In the genomic region with DNA sequence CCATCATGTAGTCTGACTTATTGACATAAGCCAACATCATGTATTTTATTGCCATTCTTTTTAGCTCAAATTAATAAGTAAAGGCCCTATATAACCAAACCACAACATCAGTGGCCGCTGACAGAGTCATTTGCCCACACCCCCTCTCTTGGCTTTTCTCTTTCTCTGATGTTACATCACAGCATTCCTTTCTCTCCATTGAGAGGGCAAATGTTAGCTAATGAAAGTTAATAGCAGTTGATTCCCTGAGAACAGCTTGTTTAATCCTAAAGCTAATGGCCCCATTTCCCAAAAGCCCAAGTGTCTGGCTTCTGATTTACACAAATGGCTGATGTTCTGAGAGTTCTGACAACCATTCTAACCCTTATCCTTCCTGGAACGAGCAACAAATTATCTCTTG, we compare ENCODE assay signal across 19 cellular contexts.
DNase-seq lines count a peak whose midpoint lies in the region; ATAC-seq, FAIRE-seq and TF ChIP-seq lines count a peak whose summit lies in the region.
"Had no signal": no experiment of that assay in that cellular context is flagged by ENCODE, and none has a peak within 500 bp of the region (broad histone marks: within the 10 kb centered on the region; RNA-seq: fewer than 3 reads in every experiment).

No MANE protein-coding gene starts in this region.

- H3K27me3 ChIP-seq in IMR-90 (ENCODE audit: control insufficient read depth, insufficient read depth, low read length) = no peaks in the 10 kb centered on the region
- H3K27me3 ChIP-seq: Peyer's patch, SJSA1 had no signal

- H2AFZ ChIP-seq in IMR-90 (replicated peaks; ENCODE audit: low read length, poor library complexity) = no peak overlapping the region

- no peaks in the 10 kb centered on the region for H4K20me1 ChIP-seq in IMR-90 (ENCODE audit: insufficient read depth, low read length)

- H2AK5ac ChIP-seq in IMR-90 (ENCODE audit: low read depth, low read length) = no peak overlapping the region

- peak overlapping the region; percentile 76 for H3K27ac Mint-ChIP-seq in glutamatergic neuron (ENCODE audit: unreplicated experiment)
- H3K27ac Mint-ChIP-seq in MCF 10A (ENCODE audit: low read depth, unreplicated experiment) = no peak overlapping the region
- H3K27ac Mint-ChIP-seq: T-helper 17 cell had no signal

- peak; percentile 53 for ATAC-seq in IMR-90 (ENCODE audit: low read depth)
- ATAC-seq: T-helper 17 cell had no signal

- peak; percentile 8 for DNase-seq in IMR-90
- peak; percentile 19 for DNase-seq in NCI-H2227 treated with DMSO at 0.1 percent for 48 hours (lab: John Stamatoyannopoulos, UW)
- DNase-seq in glutamatergic neuron = no peak
- no peak for DNase-seq in urothelium cell line (ENCODE audit: low spot score)
- no peak for DNase-seq in retina
- DNase-seq in MCF 10A (ENCODE audit: unreplicated experiment) = no peak
- DNase-seq in NCI-H526 (lab: John Stamatoyannopoulos, UW) = no peak
- DNase-seq: ACHN, AML-193, DMS79, KBM-7, NCI-H187, NCI-H510A, Peyer's patch, T-helper 17 cell had no signal

- no peak for TF ChIP-seq RAD21 in IMR-90 (IDR thresholded peaks at IDR 0.05; ENCODE audit: low read length)

- WGBS in IMR-90 (ENCODE audit: extremely low coverage in 2 of 2, insufficient read length in 1 of 2), 2 experiments = no CpG with 5 or more reads among the region's 2 CpGs

- H3K23ac ChIP-seq in IMR-90 (ENCODE audit: low read depth, low read length) = no peak overlapping the region

- intact Hi-C loops in IMR-90 (cut with micrococcal nuclease) (no loop called here), MCF 10A (cut with micrococcal nuclease) (no loop called here)

- H3K36me3 Mint-ChIP-seq in glutamatergic neuron (ENCODE audit: unreplicated experiment) (no peaks in the 10 kb centered on the region), MCF 10A (ENCODE audit: insufficient read depth, unreplicated experiment) (no peaks in the 10 kb centered on the region)

- BruUV-seq in IMR-90 (replicated peaks; lab: Mats Ljungman, UMichigan) = no TSS peak
- no TSS peak for BruUV-seq in MCF 10A (replicated peaks; lab: Mats Ljungman, UMichigan)

- no peak for TF ChIP-seq POLR2A in IMR-90 (IDR thresholded peaks at IDR 0.05; ENCODE audit: low read depth, low read length)

- H3K4me3 ChIP-seq in IMR-90 (ENCODE audit: insufficient read depth, low read depth, low read length) = no peak overlapping the region
- H3K4me3 ChIP-seq: Peyer's patch, SJSA1 had no signal

- H2BK5ac ChIP-seq in IMR-90 (ENCODE audit: low read depth, low read length, poor library complexity, severe bottlenecking) = no peak overlapping the region

- H2AK9ac ChIP-seq in IMR-90 (replicated peaks; ENCODE audit: low read depth, low read length, poor library complexity) = no peak overlapping the region

- no peak overlapping the region for H4K91ac ChIP-seq in IMR-90 (ENCODE audit: insufficient read depth, low read depth, low read length)

- H3K9me3 Mint-ChIP-seq in glutamatergic neuron (ENCODE audit: unreplicated experiment) (peaks cover 2% of the 10 kb centered on the region), MCF 10A (ENCODE audit: unreplicated experiment) (no peaks in the 10 kb centered on the region)

- no peak overlapping the region for H4K5ac ChIP-seq in IMR-90 (ENCODE audit: low read depth, low read length)

- in situ Hi-C loops in IMR-90 (cut with MboI; ENCODE audit: low sequenced_read_pairs) = no loop called here

- H3K9me3 ChIP-seq in IMR-90 (ENCODE audit: control insufficient read depth, insufficient read depth, low read length) = no peaks in the 10 kb centered on the region
- H3K9me3 ChIP-seq: Peyer's patch, SJSA1 had no signal

- H3K14ac ChIP-seq in IMR-90 (replicated peaks; ENCODE audit: low read depth, low read length) = no peak overlapping the region

- H3K79me1 ChIP-seq in IMR-90 (ENCODE audit: low read depth in 1 of 2, low read length in 2 of 2) = no peaks in the 10 kb centered on the region

- H3K4me1 Mint-ChIP-seq in glutamatergic neuron (ENCODE audit: low read depth, unreplicated experiment) = peaks cover 17% of the 10 kb centered on the region
- H3K4me1 Mint-ChIP-seq in MCF 10A (ENCODE audit: insufficient read depth, unreplicated experiment) = no peaks in the 10 kb centered on the region
- H3K4me1 Mint-ChIP-seq: T-helper 17 cell had no signal

- H3K27ac ChIP-seq in IMR-90 (ENCODE audit: insufficient read depth, low read length) = no peak overlapping the region
- H3K27ac ChIP-seq: C4-2B, Peyer's patch, SJSA1 had no signal

- POLR2A ChIA-PET in IMR-90 (lab: Charles Lee; ENCODE audit: unreplicated experiment) = no interaction called here
- POLR2A ChIA-PET in MCF 10A (lab: Yijun Ruan, JAX) = no interaction called here

- TF ChIP-seq CTCF in IMR-90 (conservative IDR thresholded peaks at IDR 0.05; ENCODE audit: low read depth, low read length) = no peak
- no peak for TF ChIP-seq CTCF in glutamatergic neuron (IDR thresholded peaks at IDR 0.05; ENCODE audit: partially characterized antibody, unreplicated experiment)
- TF ChIP-seq CTCF in MCF 10A (IDR thresholded peaks at IDR 0.05; ENCODE audit: unreplicated experiment) = no peak

- H2BK120ac ChIP-seq in IMR-90 (ENCODE audit: low read depth, low read length) = no peak overlapping the region

- peak; percentile 61 for FAIRE-seq in urothelium cell line (lab: Jason Lieb, UNC)
- FAIRE-seq: G401.6, H1 had no signal

- H2BK15ac ChIP-seq in IMR-90 (ENCODE audit: low read depth, low read length) = no peak overlapping the region

- H3K18ac ChIP-seq in IMR-90 (ENCODE audit: low read depth, low read length) = peak overlapping the region; percentile 48; the same call in 1 of the 2 replicates

- H3K27me3 Mint-ChIP-seq in glutamatergic neuron (ENCODE audit: unreplicated experiment) = peaks cover 1% of the 10 kb centered on the region
- no peaks in the 10 kb centered on the region for H3K27me3 Mint-ChIP-seq in MCF 10A (ENCODE audit: insufficient read depth, unreplicated experiment)

- no peak overlapping the region for H2BK20ac ChIP-seq in IMR-90 (ENCODE audit: low read depth, low read length)

- H4K8ac ChIP-seq in IMR-90 (ENCODE audit: low read depth in 2 of 2, low read length in 2 of 2) = no peak overlapping the region

- no peak overlapping the region for H3K4ac ChIP-seq in IMR-90 (ENCODE audit: low read depth, low read length)

- H3K4me3 Mint-ChIP-seq in glutamatergic neuron (ENCODE audit: unreplicated experiment) = no peak overlapping the region
- no peak overlapping the region for H3K4me3 Mint-ChIP-seq in MCF 10A (ENCODE audit: unreplicated experiment)
- H3K4me3 Mint-ChIP-seq: T-helper 17 cell had no signal

- dilution Hi-C loops in IMR-90 (cut with HindIII; ENCODE audit: low sequenced_read_pairs, unreplicated experiment) = no loop called here

- H3K4me1 ChIP-seq in IMR-90 (ENCODE audit: control insufficient read depth, insufficient read depth, low read length) = peaks cover 7% of the 10 kb centered on the region
- H3K4me1 ChIP-seq: Peyer's patch, SJSA1 had no signal

- no peak overlapping the region; the same call in 1 of the 2 replicates for H3K4me2 ChIP-seq in IMR-90 (ENCODE audit: low read depth, low read length)

- no peaks in the 10 kb centered on the region for H3K36me3 ChIP-seq in IMR-90 (ENCODE audit: control insufficient read depth, insufficient read depth, low read length)
- H3K36me3 ChIP-seq: Peyer's patch, SJSA1 had no signal

- no peak overlapping the region for H3K9ac ChIP-seq in IMR-90 (ENCODE audit: low read depth, low read length)

- H3K56ac ChIP-seq in IMR-90 (ENCODE audit: extremely low read depth, insufficient read depth, low read length) = no peak overlapping the region

- H3K9me1 ChIP-seq in IMR-90 (ENCODE audit: insufficient read depth, low read length) = no peaks in the 10 kb centered on the region

- CTCF ChIA-PET in IMR-90 (lab: Yijun Ruan, JAX) = no interaction called here
- CTCF ChIA-PET in MCF 10A (lab: Yijun Ruan, JAX) = no interaction called here

TF ChIP-seq in IMR-90, 13 proteins besides CTCF, POLR2A, EP300 and RAD21:
- TF ChIP-seq CEBPB (IDR thresholded peaks at IDR 0.05; ENCODE audit: low read depth, low read length) = no peak
- TF ChIP-seq USF2 (IDR thresholded peaks at IDR 0.05; ENCODE audit: low read depth, low read length) = no peak
- no peak for TF ChIP-seq RFX5 (IDR thresholded peaks at IDR 0.05; ENCODE audit: low read depth, low read length)
- no peak for TF ChIP-seq MXI1 (IDR thresholded peaks at IDR 0.05; ENCODE audit: borderline replicate concordance, low read depth, low read length)
- TF ChIP-seq CHD1 (IDR thresholded peaks at IDR 0.05; ENCODE audit: low read depth, low read length) = no peak
- TF ChIP-seq RCOR1 (IDR thresholded peaks at IDR 0.05; ENCODE audit: insufficient replicate concordance, low read length) = no peak
- no peak for TF ChIP-seq FOS (IDR thresholded peaks at IDR 0.05; ENCODE audit: low read depth, low read length)
- no peak for TF ChIP-seq MAFK (IDR thresholded peaks at IDR 0.05; ENCODE audit: low read depth, low read length)
- TF ChIP-seq NFE2L2 (IDR thresholded peaks at IDR 0.05; ENCODE audit: low read depth, low read length) = no peak
- no peak for TF ChIP-seq MAZ (IDR thresholded peaks at IDR 0.05; ENCODE audit: borderline replicate concordance, low read depth, low read length)

Comparison
In these comparisons a context has a peak if more than half of its experiments do, and no peak if none do; other contexts are left out.
1. DNase-seq: peak in IMR-90 (single experiment) and NCI-H2227 treated with DMSO at 0.1 percent for 48 hours (single experiment); none in glutamatergic neuron (single experiment), urothelium cell line (single experiment), retina (single experiment), MCF 10A (single experiment) and NCI-H526 (0 of 2).